In genomic region chr9:90141723-90142122, GRCh38 we compare ENCODE assay signal across 9 cellular contexts.
DNase-seq lines count a peak whose midpoint lies in the region; ATAC-seq and TF ChIP-seq lines count a peak whose summit lies in the region.
"Had no signal": no experiment of that assay in that cellular context is flagged by ENCODE, and none has a peak within 500 bp of the region (broad histone marks: within the 10 kb centered on the region; RNA-seq: fewer than 3 reads in every experiment).

No MANE protein-coding gene starts in this region.

- H3K4me3 Mint-ChIP-seq in CD4-positive, alpha-beta memory T cell, result no peak overlapping the region
- H3K4me3 Mint-ChIP-seq in natural killer cell, result no peak overlapping the region

- CTCF ChIA-PET in CD4-positive, alpha-beta memory T cell (lab: Charles Lee; ENCODE audit: partially characterized antibody), result interaction anchor here (0.6 to 2.9 kb wide), 17 partner anchors 9 to 773 kb away, joined by 3 to 12 read pairs (median 4); no protein-coding TSS in a partner anchor

- intact Hi-C loops in CD4-positive, alpha-beta memory T cell (cut with micrococcal nuclease), result loop anchor here (1.0 to 5.0 kb wide), 4 partner anchors 78 to 730 kb away; no protein-coding TSS in a partner anchor
- intact Hi-C loops in natural killer cell (cut with micrococcal nuclease), result loop anchor here (10.0 kb wide), 1 partner anchor 613 kb away; no protein-coding TSS in a partner anchor

- H3K4me1 Mint-ChIP-seq in CD4-positive, alpha-beta memory T cell, result peaks cover 0 to 6% (median 4%) of the 10 kb centered on the region in 4 donors
- no peaks in the 10 kb centered on the region for H3K4me1 Mint-ChIP-seq in natural killer cell

- peak; percentile 72 for TF ChIP-seq CTCF in foreskin keratinocyte (conservative IDR thresholded peaks at IDR 0.05)
- TF ChIP-seq CTCF in thoracic aorta (IDR thresholded peaks at IDR 0.05), result peak; percentile 25
- TF ChIP-seq CTCF in natural killer cell (IDR thresholded peaks at IDR 0.05), result no peak

- no peak overlapping the region for H3K4me3 ChIP-seq in CD4-positive, alpha-beta memory T cell (ENCODE audit: low read length in 2 of 2)
- no peak overlapping the region for H3K4me3 ChIP-seq in thoracic aorta

- no peaks in the 10 kb centered on the region for H3K27me3 ChIP-seq in CD4-positive, alpha-beta memory T cell (ENCODE audit: insufficient read depth, low read length)
- H3K27me3 ChIP-seq in foreskin keratinocyte (no peaks in the 10 kb centered on the region), thoracic aorta (replicated peaks; ENCODE audit: insufficient read depth) (no peaks in the 10 kb centered on the region)

- H3K27me3 Mint-ChIP-seq in CD4-positive, alpha-beta memory T cell, result peaks cover 23 to 27% of the 10 kb centered on the region in 2 donors
- H3K27me3 Mint-ChIP-seq in natural killer cell (ENCODE audit: low read depth in 2 of 2), result peaks cover 13 to 55% of the 10 kb centered on the region in 2 donors

- no peak overlapping the region for H3K27ac ChIP-seq in CD4-positive, alpha-beta memory T cell (ENCODE audit: low read depth, low read length)
- H3K27ac ChIP-seq in foreskin keratinocyte (no peak overlapping the region), thoracic aorta (no peak overlapping the region)
- H3K27ac ChIP-seq: epithelial cell of prostate had no signal

- DNase-seq in CD4-positive, alpha-beta memory T cell, result peak in 4 of 5 donors; percentile 8 to 23 (median 12)
- DNase-seq in LHCN-M2 (ENCODE audit: low read depth), result peak; percentile 1
- peak; percentile 33 to 38 for DNase-seq in SHP77 (lab: John Stamatoyannopoulos, UW)
- DNase-seq in foreskin keratinocyte, result peak in 1 of 2 donors; percentile 7
- no peak for DNase-seq in thoracic aorta (ENCODE audit: low spot score)
- DNase-seq in natural killer cell, result no peak

- peaks cover 5% of the 10 kb centered on the region for H3K4me1 ChIP-seq in CD4-positive, alpha-beta memory T cell (ENCODE audit: insufficient read depth, low read length)
- H3K4me1 ChIP-seq in foreskin keratinocyte, result no peaks in the 10 kb centered on the region
- no peaks in the 10 kb centered on the region for H3K4me1 ChIP-seq in thoracic aorta (ENCODE audit: control insufficient read depth in 1 of 2, low read depth in 2 of 2)

- POLR2A ChIA-PET in CD4-positive, alpha-beta memory T cell (lab: Charles Lee; ENCODE audit: partially characterized antibody), result no interaction called here

- H3K36me3 ChIP-seq in CD4-positive, alpha-beta memory T cell (ENCODE audit: insufficient read depth, low read length), result no peaks in the 10 kb centered on the region
- no peaks in the 10 kb centered on the region for H3K36me3 ChIP-seq in thoracic aorta

- H3K27ac Mint-ChIP-seq in CD4-positive, alpha-beta memory T cell, result no peak overlapping the region
- H3K27ac Mint-ChIP-seq in natural killer cell, result no peak overlapping the region

- H3K36me3 Mint-ChIP-seq in CD4-positive, alpha-beta memory T cell, result no peaks in the 10 kb centered on the region
- H3K36me3 Mint-ChIP-seq in natural killer cell, result no peaks in the 10 kb centered on the region

- no peaks in the 10 kb centered on the region for H3K9me3 ChIP-seq in CD4-positive, alpha-beta memory T cell (ENCODE audit: control insufficient read depth in 1 of 2, low read length in 2 of 2)
- no peaks in the 10 kb centered on the region for H3K9me3 ChIP-seq in thoracic aorta

- ATAC-seq in foreskin keratinocyte, result no peak
- ATAC-seq in thoracic aorta (ENCODE audit: insufficient number of reproducible peaks, low FRiP score, low read depth), result no peak
- no peak for ATAC-seq in GM18868 (IDR thresholded peaks at IDR 0.05; ENCODE audit: unreplicated experiment)
- no peak for ATAC-seq in HG02973 (IDR thresholded peaks at IDR 0.05; ENCODE audit: unreplicated experiment)
- no peak for ATAC-seq in natural killer cell

- peaks cover 0 to 4% (median 0%) of the 10 kb centered on the region in 8 donors for H3K9me3 Mint-ChIP-seq in CD4-positive, alpha-beta memory T cell
- H3K9me3 Mint-ChIP-seq in natural killer cell, result no peaks in the 10 kb centered on the region

Comparison
In these comparisons a context has a peak if more than half of its experiments do, and no peak if none do; other contexts are left out.
1. DNase-seq: peak in CD4-positive, alpha-beta memory T cell (4 of 5), LHCN-M2 (single experiment) and SHP77 (2 of 2); none in thoracic aorta (single experiment) and natural killer cell (single experiment).